ENCODE assay signal across 6 cellular contexts in the genomic region with DNA sequence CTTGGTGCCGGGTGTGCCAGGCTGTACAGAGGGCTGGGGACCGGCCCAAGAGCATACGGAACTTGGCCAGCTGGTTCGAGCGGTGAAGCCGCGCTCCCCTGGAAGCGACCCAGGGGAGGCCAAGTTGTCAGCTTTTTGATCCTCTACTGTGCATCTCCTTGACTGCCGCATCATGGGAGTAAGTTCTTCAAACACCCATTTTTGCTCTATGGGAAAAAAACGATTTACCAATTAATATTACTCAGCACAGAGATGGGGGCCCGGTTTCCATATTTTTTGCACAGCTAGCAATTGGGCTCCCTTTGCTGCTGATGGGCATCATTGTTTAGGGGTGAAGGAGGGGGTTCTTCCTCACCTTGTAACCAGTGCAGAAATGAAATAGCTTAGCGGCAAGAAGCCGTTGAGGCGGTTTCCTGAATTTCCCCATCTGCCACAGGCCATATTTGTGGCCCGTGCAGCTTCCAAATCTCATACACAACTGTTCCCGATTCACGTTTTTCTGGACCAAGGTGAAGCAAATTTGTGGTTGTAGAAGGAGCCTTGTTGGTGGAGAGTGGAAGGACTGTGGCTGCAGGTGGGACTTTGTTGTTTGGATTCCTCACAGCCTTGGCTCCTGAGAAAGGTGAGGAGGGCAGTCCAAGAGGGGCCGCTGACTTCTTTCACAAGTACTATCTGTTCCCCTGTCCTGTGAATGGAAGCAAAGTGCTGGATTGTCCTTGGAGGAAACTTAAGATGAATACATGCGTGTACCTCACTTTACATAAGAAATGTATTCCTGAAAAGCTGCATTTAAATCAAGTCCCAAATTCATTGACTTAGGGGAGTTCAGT. TPM values are rescaled to one million over a fixed set of nuclear protein-coding genes. Genes with fewer than 3 reads are reported as not detected.
DNase-seq lines count a peak whose midpoint lies in the region; ATAC-seq, FAIRE-seq and TF ChIP-seq lines count a peak whose summit lies in the region.

No MANE protein-coding gene starts in this region.

- no peaks in the 10 kb centered on the region for H3K9me2 ChIP-seq in PC-3 (replicated peaks; ENCODE audit: low read length)

- POLR2A ChIA-PET in PC-3 (lab: Charles Lee; ENCODE audit: unreplicated experiment), result no interaction called here

- FAIRE-seq in keratinocyte (lab: Jason Lieb, UNC), result no peak

- H3K4me3 ChIP-seq in PC-3 (ENCODE audit: low read length) (peak overlapping the region; percentile 28), keratinocyte (ENCODE audit: control insufficient read depth in 2 of 3, extremely low read depth in 1 of 3, insufficient read depth in 2 of 3, low read depth in 1 of 3, low read length in 3 of 3) (peak overlapping the region; percentile 29 to 30 (median 29))

- no peaks in the 10 kb centered on the region for H3K9me3 ChIP-seq in PC-3 (ENCODE audit: low read length)
- no peaks in the 10 kb centered on the region for H3K9me3 ChIP-seq in keratinocyte (ENCODE audit: control insufficient read depth, low read depth, low read length)

- H3K79me2 ChIP-seq in PC-3 (ENCODE audit: low read length), result peaks cover 16% of the 10 kb centered on the region
- H3K79me2 ChIP-seq in keratinocyte (ENCODE audit: control insufficient read depth, insufficient read depth, low read length), result no peaks in the 10 kb centered on the region

- no peak overlapping the region for H3K27ac ChIP-seq in PC-3 (ENCODE audit: low read length)
- no peak overlapping the region for H3K27ac ChIP-seq in keratinocyte (ENCODE audit: control insufficient read depth, insufficient read depth, low read length)

- TF ChIP-seq CTCF in PC-3 (conservative IDR thresholded peaks at IDR 0.05; ENCODE audit: low read depth, low read length) (no peak), keratinocyte (optimal IDR thresholded peaks at IDR 0.05 in 1 of 3, IDR thresholded peaks at IDR 0.05 in 1 of 3, conservative IDR thresholded peaks at IDR 0.05 in 1 of 3; ENCODE audit: extremely low read depth in 1 of 3, insufficient read depth in 2 of 3, low read length in 3 of 3) (no peak)

- H3K27me3 ChIP-seq in PC-3 (ENCODE audit: low read length) (no peaks in the 10 kb centered on the region), keratinocyte (ENCODE audit: control insufficient read depth, extremely low read depth, insufficient read depth, low read length) (peaks cover 19% of the 10 kb centered on the region)

- ATAC-seq in PC-3 (no peak), esophagus mucosa (no peak), HG03469 (IDR thresholded peaks at IDR 0.05; ENCODE audit: unreplicated experiment) (no peak), HG02798 (IDR thresholded peaks at IDR 0.05; ENCODE audit: poor library complexity, unreplicated experiment) (no peak)

- H4K20me1 ChIP-seq in PC-3 (ENCODE audit: low read length) (no peaks in the 10 kb centered on the region), keratinocyte (ENCODE audit: control insufficient read depth, extremely low read depth, insufficient read depth, low read length) (no peaks in the 10 kb centered on the region)

- H3F3A ChIP-seq in PC-3 (ENCODE audit: low read length, unreplicated experiment), result peaks cover 3% of the 10 kb centered on the region

- dilution Hi-C loops in keratinocyte (cut with MboI; ENCODE audit: extremely low pct_ligation_motif_present, low sequenced_read_pairs), result no loop called here

- CTCF ChIA-PET in PC-3 (lab: Charles Lee), result no interaction called here

- intact Hi-C loops in PC-3 (cut with micrococcal nuclease), result no loop called here

- peaks cover 38% of the 10 kb centered on the region for H3K4me1 ChIP-seq in PC-3 (ENCODE audit: insufficient read depth, low read length)
- peaks cover 16% of the 10 kb centered on the region for H3K4me1 ChIP-seq in keratinocyte (ENCODE audit: control insufficient read depth, extremely low read depth, insufficient read depth, low read length)

- H3K36me3 ChIP-seq in PC-3 (ENCODE audit: low read depth, low read length), result no peaks in the 10 kb centered on the region
- no peaks in the 10 kb centered on the region for H3K36me3 ChIP-seq in keratinocyte (ENCODE audit: control insufficient read depth in 2 of 2, extremely low read depth in 1 of 2, insufficient read depth in 2 of 2, low read length in 2 of 2)

- H3K9me1 ChIP-seq in keratinocyte (ENCODE audit: control insufficient read depth, extremely low read depth, insufficient read depth, low read length), result peaks cover 2% of the 10 kb centered on the region

- peak overlapping the region; percentile 85 for H3K4me2 ChIP-seq in PC-3 (ENCODE audit: low read length)
- H3K4me2 ChIP-seq in keratinocyte (ENCODE audit: control insufficient read depth, extremely low read depth, insufficient read depth, low read depth, low read length), result peak overlapping the region; percentile 76

- DNase-seq in AML-193 (lab: John Stamatoyannopoulos, UW), result peak; percentile 29 to 36
- no peak for DNase-seq in PC-3
- DNase-seq in keratinocyte (ENCODE audit: low read depth, low spot score), result no peak

- H2AFZ ChIP-seq in PC-3 (ENCODE audit: low read length) (no peak overlapping the region), keratinocyte (ENCODE audit: control insufficient read depth, low read length) (peak overlapping the region; percentile 52)

- H3K9ac ChIP-seq in PC-3 (ENCODE audit: low read length), result no peak overlapping the region
- peak overlapping the region; percentile 25 for H3K9ac ChIP-seq in keratinocyte (ENCODE audit: control insufficient read depth, extremely low read depth, insufficient read depth, low read length)

- TSS peak; percentile 38 for BruUV-seq in PC-3 (replicated peaks; lab: Mats Ljungman, UMichigan)

RNA-seq across cellular contexts. Expression of a gene that starts 2.1 kb away (rescaled TPM):
- total RNA-seq in PC-3 (2014; rRNA removed) (2.8 and 4.1 TPM in 2 replicates), esophagus mucosa (1.4 TPM)
- polyA plus RNA-seq in keratinocyte, result 0.33 to 0.77 TPM (median 0.39 TPM) in 3 replicates
- polyA plus RNA-seq in keratinocyte (2011; ENCODE audit: low read depth), result not detected
- 0.26 and 0.30 TPM in 2 replicates for polyA plus RNA-seq in keratinocyte (2011; cell fraction: cytosol; rRNA removed)
- 0.61 and 0.67 TPM in 2 replicates for polyA plus RNA-seq in keratinocyte (2011; cell fraction: nucleus; rRNA removed)
- polyA plus RNA-seq in keratinocyte (2012; ENCODE audit: low replicate concordance), result 0.08 and 0.62 TPM in 2 replicates
- 0.30 to 0.49 TPM (median 0.48 TPM) in 3 replicates for polyA minus RNA-seq in keratinocyte
- 0.38 TPM for polyA minus RNA-seq in keratinocyte (2011; cell fraction: cytosol; rRNA and poly(A)+ RNA removed)
- 0.63 and 1.1 TPM in 2 replicates for polyA minus RNA-seq in keratinocyte (2011; cell fraction: nucleus; rRNA and poly(A)+ RNA removed)

RNA-seq across cellular contexts. Expression of a gene that starts 21.3 kb away (rescaled TPM):
- total RNA-seq in PC-3 (2014; rRNA removed) (0.15 and 0.17 TPM in 2 replicates), esophagus mucosa (0.80 TPM)
- polyA plus RNA-seq in keratinocyte, result 0.14 to 0.37 TPM (median 0.16 TPM) in 3 replicates
- not detected for polyA plus RNA-seq in keratinocyte (2011; ENCODE audit: low read depth)
- polyA plus RNA-seq in keratinocyte (2011; cell fraction: cytosol; rRNA removed), result 0.15 and 0.16 TPM in 2 replicates
- polyA plus RNA-seq in keratinocyte (2011; cell fraction: nucleus; rRNA removed), result 0.29 and 0.67 TPM in 2 replicates
- polyA plus RNA-seq in keratinocyte (2012; ENCODE audit: low replicate concordance), result 0.07 and 0.15 TPM in 2 replicates
- 0.61 TPM in 1 of 3 replicates, not detected in the others for polyA minus RNA-seq in keratinocyte
- polyA minus RNA-seq in keratinocyte (2011; cell fraction: cytosol; rRNA and poly(A)+ RNA removed), result 0.58 TPM
- 0.32 and 0.39 TPM in 2 replicates for polyA minus RNA-seq in keratinocyte (2011; cell fraction: nucleus; rRNA and poly(A)+ RNA removed)

RNA-seq across cellular contexts. Expression of a gene that starts 33.6 kb away (rescaled TPM):
- not detected in 2 replicates for total RNA-seq in PC-3 (2014; rRNA removed)
- polyA plus RNA-seq in keratinocyte, result not detected in 3 replicates
- not detected for polyA plus RNA-seq in keratinocyte (2011; ENCODE audit: low read depth)
- polyA plus RNA-seq in keratinocyte (2011; cell fraction: cytosol; rRNA removed), result not detected in 2 replicates
- polyA plus RNA-seq in keratinocyte (2011; cell fraction: nucleus; rRNA removed), result not detected in 2 replicates
- polyA plus RNA-seq in keratinocyte (2012; ENCODE audit: low replicate concordance), result not detected in 2 replicates
- polyA minus RNA-seq in keratinocyte, result not detected in 3 replicates
- polyA minus RNA-seq in keratinocyte (2011; cell fraction: cytosol; rRNA and poly(A)+ RNA removed), result not detected
- polyA minus RNA-seq in keratinocyte (2011; cell fraction: nucleus; rRNA and poly(A)+ RNA removed), result not detected in 2 replicates
- not detected for total RNA-seq in esophagus mucosa

RNA-seq across cellular contexts. Expression of a gene that starts 52.1 kb away (rescaled TPM):
- 6.9 and 9.0 TPM in 2 replicates for total RNA-seq in PC-3 (2014; rRNA removed)
- 7.9 to 17.1 TPM (median 15.0 TPM) in 3 replicates for polyA plus RNA-seq in keratinocyte
- polyA plus RNA-seq in keratinocyte (2011; ENCODE audit: low read depth), result 57.7 TPM
- polyA plus RNA-seq in keratinocyte (2011; cell fraction: cytosol; rRNA removed), result 4.7 and 10.5 TPM in 2 replicates
- 18.3 and 25.2 TPM in 2 replicates for polyA plus RNA-seq in keratinocyte (2011; cell fraction: nucleus; rRNA removed)
- polyA plus RNA-seq in keratinocyte (2012; ENCODE audit: low replicate concordance), result 7.6 and 15.6 TPM in 2 replicates
- polyA minus RNA-seq in keratinocyte, result 1.2 to 7.2 TPM (median 4.1 TPM) in 3 replicates
- polyA minus RNA-seq in keratinocyte (2011; cell fraction: cytosol; rRNA and poly(A)+ RNA removed), result 5.2 TPM
- 3.3 and 4.7 TPM in 2 replicates for polyA minus RNA-seq in keratinocyte (2011; cell fraction: nucleus; rRNA and poly(A)+ RNA removed)
- 7.0 TPM for total RNA-seq in esophagus mucosa

RNA-seq across cellular contexts. Expression of a gene that starts 52.2 kb away (rescaled TPM):
- 19.0 and 20.1 TPM in 2 replicates for total RNA-seq in PC-3 (2014; rRNA removed)
- polyA plus RNA-seq in keratinocyte, result 6.9 to 12.4 TPM (median 7.0 TPM) in 3 replicates
- polyA plus RNA-seq in keratinocyte (2011; ENCODE audit: low read depth), result 7.5 TPM
- 4.3 and 9.6 TPM in 2 replicates for polyA plus RNA-seq in keratinocyte (2011; cell fraction: cytosol; rRNA removed)
- polyA plus RNA-seq in keratinocyte (2011; cell fraction: nucleus; rRNA removed), result 11.8 and 14.6 TPM in 2 replicates
- polyA plus RNA-seq in keratinocyte (2012; ENCODE audit: low replicate concordance), result 6.3 and 9.9 TPM in 2 replicates
- 2.0 to 12.9 TPM (median 4.6 TPM) in 3 replicates for polyA minus RNA-seq in keratinocyte
- 9.0 TPM for polyA minus RNA-seq in keratinocyte (2011; cell fraction: cytosol; rRNA and poly(A)+ RNA removed)
- 8.1 and 18.7 TPM in 2 replicates for polyA minus RNA-seq in keratinocyte (2011; cell fraction: nucleus; rRNA and poly(A)+ RNA removed)
- 13.3 TPM for total RNA-seq in esophagus mucosa

Comparison
In these comparisons a context has a peak if more than half of its experiments do, and no peak if none do; other contexts are left out.
1. DNase-seq: peak in AML-193 (2 of 2); none in PC-3 (single experiment) and keratinocyte (single experiment).